1 cellular context compared by ENCODE assay signal in the genomic region with DNA sequence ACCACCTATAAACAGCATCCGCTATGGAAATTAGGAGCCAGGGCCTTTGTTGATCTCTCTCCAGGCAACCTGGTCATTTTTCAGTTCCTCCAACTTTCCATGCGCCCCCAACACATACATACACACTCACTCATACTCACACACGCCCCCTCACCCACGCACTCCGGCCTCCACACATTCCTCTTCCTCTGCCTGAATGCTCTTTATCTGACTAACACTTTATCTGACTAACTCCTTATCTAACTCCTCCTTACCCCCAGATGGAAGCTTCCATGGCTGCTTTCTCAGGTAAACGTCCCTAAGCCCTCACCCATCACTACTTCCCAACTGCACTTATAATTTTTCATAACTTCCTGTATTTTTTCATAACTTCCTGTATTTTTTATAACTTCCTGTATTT.
TF ChIP-seq lines count a peak whose summit lies in the region.

No MANE protein-coding gene starts in this region.

TF ChIP-seq in K562, 482 proteins besides CTCF, POLR2A, EP300 and RAD21 (continued from another document and continues in another):
- TF ChIP-seq, protein P1, sequence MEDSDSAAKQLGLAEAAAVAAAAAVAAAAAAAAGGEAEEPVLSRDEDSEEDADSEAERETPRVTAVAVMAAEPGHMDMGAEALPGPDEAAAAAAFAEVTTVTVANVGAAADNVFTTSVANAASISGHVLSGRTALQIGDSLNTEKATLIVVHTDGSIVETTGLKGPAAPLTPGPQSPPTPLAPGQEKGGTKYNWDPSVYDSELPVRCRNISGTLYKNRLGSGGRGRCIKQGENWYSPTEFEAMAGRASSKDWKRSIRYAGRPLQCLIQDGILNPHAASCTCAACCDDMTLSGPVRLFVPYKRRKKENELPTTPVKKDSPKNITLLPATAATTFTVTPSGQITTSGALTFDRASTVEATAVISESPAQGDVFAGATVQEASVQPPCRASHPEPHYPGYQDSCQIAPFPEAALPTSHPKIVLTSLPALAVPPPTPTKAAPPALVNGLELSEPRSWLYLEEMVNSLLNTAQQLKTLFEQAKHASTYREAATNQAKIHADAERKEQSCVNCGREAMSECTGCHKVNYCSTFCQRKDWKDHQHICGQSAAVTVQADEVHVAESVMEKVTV (CRISPR knock-in tag; IDR thresholded peaks at IDR 0.05): no peak
- TF ChIP-seq SPI1 (IDR thresholded peaks at IDR 0.05; ENCODE audit: borderline replicate concordance, low read depth, low read length) (0 out of 2 replicates have a peak, but pooled peaks have one; percentile 2), ZKSCAN8 (CRISPR knock-in tag; IDR thresholded peaks at IDR 0.05) (no peak), CBX3 (IDR thresholded peaks at IDR 0.05; ENCODE audit: borderline replicate concordance in 1 of 2, low read length in 2 of 2) (no peak; a peak in 1 of 3 replicates), MAZ (CRISPR knock-in tag; conservative IDR thresholded peaks at IDR 0.05 in 1 of 2, IDR thresholded peaks at IDR 0.05 in 1 of 2) (no peak), MYNN (IDR thresholded peaks at IDR 0.05) (no peak), MYNN (CRISPR knock-in tag; IDR thresholded peaks at IDR 0.05) (no peak), TCF3 (CRISPR knock-in tag; IDR thresholded peaks at IDR 0.05) (peak; percentile 56), SRF (CRISPR knock-in tag; IDR thresholded peaks at IDR 0.05) (no peak), MTA3 (IDR thresholded peaks at IDR 0.05; ENCODE audit: borderline replicate concordance) (no peak), FOXP1 (CRISPR knock-in tag; IDR thresholded peaks at IDR 0.05) (no peak), ZZZ3 (IDR thresholded peaks at IDR 0.05) (no peak), ZNF134 (CRISPR knock-in tag; conservative IDR thresholded peaks at IDR 0.05) (no peak), RB1 (IDR thresholded peaks at IDR 0.05; ENCODE audit: low read depth) (no peak), KLF10 (CRISPR knock-in tag; IDR thresholded peaks at IDR 0.05) (no peak), RFX1 (IDR thresholded peaks at IDR 0.05) (peak; percentile 43; the same call in 1 of the 2 replicates), ASH1L (IDR thresholded peaks at IDR 0.05; ENCODE audit: borderline replicate concordance, low read depth, partially characterized antibody) (no peak), ZNF316 (IDR thresholded peaks at IDR 0.05) (no peak), CBFA2T2 (conservative IDR thresholded peaks at IDR 0.05) (peak; percentile 81), HDAC3 (IDR thresholded peaks at IDR 0.05; ENCODE audit: borderline replicate concordance, partially characterized antibody) (peak; percentile 19), MYC (IDR thresholded peaks at IDR 0.05; ENCODE audit: low read depth, low read length) (peak; percentile 17; the same call in 1 of the 2 replicates), MYC (CRISPR knock-in tag; IDR thresholded peaks at IDR 0.05; ENCODE audit: borderline replicate concordance, low read depth) (no peak), SUPT5H (IDR thresholded peaks at IDR 0.05) (peak; percentile 45; the same call in 1 of the 2 replicates), ZNF24 (IDR thresholded peaks at IDR 0.05) (no peak), ARID1B (IDR thresholded peaks at IDR 0.05) (peak; percentile 91), HOXB6 (CRISPR knock-in tag; IDR thresholded peaks at IDR 0.05; ENCODE audit: borderline replicate concordance) (no peak), MEIS2 (IDR thresholded peaks at IDR 0.05; ENCODE audit: partially characterized antibody) (no peak)
- TF ChIP-seq, protein P2, sequence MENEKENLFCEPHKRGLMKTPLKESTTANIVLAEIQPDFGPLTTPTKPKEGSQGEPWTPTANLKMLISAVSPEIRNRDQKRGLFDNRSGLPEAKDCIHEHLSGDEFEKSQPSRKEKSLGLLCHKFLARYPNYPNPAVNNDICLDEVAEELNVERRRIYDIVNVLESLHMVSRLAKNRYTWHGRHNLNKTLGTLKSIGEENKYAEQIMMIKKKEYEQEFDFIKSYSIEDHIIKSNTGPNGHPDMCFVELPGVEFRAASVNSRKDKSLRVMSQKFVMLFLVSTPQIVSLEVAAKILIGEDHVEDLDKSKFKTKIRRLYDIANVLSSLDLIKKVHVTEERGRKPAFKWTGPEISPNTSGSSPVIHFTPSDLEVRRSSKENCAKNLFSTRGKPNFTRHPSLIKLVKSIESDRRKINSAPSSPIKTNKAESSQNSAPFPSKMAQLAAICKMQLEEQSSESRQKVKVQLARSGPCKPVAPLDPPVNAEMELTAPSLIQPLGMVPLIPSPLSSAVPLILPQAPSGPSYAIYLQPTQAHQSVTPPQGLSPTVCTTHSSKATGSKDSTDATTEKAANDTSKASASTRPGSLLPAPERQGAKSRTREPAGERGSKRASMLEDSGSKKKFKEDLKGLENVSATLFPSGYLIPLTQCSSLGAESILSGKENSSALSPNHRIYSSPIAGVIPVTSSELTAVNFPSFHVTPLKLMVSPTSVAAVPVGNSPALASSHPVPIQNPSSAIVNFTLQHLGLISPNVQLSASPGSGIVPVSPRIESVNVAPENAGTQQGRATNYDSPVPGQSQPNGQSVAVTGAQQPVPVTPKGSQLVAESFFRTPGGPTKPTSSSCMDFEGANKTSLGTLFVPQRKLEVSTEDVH (IDR thresholded peaks at IDR 0.05; ENCODE audit: low read depth, partially characterized antibody): peak; percentile 33
- TF ChIP-seq, protein P3, sequence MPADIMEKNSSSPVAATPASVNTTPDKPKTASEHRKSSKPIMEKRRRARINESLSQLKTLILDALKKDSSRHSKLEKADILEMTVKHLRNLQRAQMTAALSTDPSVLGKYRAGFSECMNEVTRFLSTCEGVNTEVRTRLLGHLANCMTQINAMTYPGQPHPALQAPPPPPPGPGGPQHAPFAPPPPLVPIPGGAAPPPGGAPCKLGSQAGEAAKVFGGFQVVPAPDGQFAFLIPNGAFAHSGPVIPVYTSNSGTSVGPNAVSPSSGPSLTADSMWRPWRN (IDR thresholded peaks at IDR 0.05; ENCODE audit: low read depth): no peak
- TF ChIP-seq, protein P4, sequence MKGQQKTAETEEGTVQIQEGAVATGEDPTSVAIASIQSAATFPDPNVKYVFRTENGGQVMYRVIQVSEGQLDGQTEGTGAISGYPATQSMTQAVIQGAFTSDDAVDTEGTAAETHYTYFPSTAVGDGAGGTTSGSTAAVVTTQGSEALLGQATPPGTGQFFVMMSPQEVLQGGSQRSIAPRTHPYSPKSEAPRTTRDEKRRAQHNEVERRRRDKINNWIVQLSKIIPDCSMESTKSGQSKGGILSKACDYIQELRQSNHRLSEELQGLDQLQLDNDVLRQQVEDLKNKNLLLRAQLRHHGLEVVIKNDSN (CRISPR knock-in tag; IDR thresholded peaks at IDR 0.05): no peak
- TF ChIP-seq, protein P5, sequence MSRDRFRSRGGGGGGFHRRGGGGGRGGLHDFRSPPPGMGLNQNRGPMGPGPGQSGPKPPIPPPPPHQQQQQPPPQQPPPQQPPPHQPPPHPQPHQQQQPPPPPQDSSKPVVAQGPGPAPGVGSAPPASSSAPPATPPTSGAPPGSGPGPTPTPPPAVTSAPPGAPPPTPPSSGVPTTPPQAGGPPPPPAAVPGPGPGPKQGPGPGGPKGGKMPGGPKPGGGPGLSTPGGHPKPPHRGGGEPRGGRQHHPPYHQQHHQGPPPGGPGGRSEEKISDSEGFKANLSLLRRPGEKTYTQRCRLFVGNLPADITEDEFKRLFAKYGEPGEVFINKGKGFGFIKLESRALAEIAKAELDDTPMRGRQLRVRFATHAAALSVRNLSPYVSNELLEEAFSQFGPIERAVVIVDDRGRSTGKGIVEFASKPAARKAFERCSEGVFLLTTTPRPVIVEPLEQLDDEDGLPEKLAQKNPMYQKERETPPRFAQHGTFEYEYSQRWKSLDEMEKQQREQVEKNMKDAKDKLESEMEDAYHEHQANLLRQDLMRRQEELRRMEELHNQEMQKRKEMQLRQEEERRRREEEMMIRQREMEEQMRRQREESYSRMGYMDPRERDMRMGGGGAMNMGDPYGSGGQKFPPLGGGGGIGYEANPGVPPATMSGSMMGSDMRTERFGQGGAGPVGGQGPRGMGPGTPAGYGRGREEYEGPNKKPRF (IDR thresholded peaks at IDR 0.05; ENCODE audit: low read depth, low read length): no peak
- TF ChIP-seq, protein P6, sequence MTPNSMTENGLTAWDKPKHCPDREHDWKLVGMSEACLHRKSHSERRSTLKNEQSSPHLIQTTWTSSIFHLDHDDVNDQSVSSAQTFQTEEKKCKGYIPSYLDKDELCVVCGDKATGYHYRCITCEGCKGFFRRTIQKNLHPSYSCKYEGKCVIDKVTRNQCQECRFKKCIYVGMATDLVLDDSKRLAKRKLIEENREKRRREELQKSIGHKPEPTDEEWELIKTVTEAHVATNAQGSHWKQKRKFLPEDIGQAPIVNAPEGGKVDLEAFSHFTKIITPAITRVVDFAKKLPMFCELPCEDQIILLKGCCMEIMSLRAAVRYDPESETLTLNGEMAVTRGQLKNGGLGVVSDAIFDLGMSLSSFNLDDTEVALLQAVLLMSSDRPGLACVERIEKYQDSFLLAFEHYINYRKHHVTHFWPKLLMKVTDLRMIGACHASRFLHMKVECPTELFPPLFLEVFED (CRISPR knock-in tag; conservative IDR thresholded peaks at IDR 0.05): no peak
- TF ChIP-seq, protein P7, sequence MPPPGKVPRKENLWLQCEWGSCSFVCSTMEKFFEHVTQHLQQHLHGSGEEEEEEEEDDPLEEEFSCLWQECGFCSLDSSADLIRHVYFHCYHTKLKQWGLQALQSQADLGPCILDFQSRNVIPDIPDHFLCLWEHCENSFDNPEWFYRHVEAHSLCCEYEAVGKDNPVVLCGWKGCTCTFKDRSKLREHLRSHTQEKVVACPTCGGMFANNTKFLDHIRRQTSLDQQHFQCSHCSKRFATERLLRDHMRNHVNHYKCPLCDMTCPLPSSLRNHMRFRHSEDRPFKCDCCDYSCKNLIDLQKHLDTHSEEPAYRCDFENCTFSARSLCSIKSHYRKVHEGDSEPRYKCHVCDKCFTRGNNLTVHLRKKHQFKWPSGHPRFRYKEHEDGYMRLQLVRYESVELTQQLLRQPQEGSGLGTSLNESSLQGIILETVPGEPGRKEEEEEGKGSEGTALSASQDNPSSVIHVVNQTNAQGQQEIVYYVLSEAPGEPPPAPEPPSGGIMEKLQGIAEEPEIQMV (tag; conservative IDR thresholded peaks at IDR 0.05; ENCODE audit: low read depth): no peak
- TF ChIP-seq, protein P8, sequence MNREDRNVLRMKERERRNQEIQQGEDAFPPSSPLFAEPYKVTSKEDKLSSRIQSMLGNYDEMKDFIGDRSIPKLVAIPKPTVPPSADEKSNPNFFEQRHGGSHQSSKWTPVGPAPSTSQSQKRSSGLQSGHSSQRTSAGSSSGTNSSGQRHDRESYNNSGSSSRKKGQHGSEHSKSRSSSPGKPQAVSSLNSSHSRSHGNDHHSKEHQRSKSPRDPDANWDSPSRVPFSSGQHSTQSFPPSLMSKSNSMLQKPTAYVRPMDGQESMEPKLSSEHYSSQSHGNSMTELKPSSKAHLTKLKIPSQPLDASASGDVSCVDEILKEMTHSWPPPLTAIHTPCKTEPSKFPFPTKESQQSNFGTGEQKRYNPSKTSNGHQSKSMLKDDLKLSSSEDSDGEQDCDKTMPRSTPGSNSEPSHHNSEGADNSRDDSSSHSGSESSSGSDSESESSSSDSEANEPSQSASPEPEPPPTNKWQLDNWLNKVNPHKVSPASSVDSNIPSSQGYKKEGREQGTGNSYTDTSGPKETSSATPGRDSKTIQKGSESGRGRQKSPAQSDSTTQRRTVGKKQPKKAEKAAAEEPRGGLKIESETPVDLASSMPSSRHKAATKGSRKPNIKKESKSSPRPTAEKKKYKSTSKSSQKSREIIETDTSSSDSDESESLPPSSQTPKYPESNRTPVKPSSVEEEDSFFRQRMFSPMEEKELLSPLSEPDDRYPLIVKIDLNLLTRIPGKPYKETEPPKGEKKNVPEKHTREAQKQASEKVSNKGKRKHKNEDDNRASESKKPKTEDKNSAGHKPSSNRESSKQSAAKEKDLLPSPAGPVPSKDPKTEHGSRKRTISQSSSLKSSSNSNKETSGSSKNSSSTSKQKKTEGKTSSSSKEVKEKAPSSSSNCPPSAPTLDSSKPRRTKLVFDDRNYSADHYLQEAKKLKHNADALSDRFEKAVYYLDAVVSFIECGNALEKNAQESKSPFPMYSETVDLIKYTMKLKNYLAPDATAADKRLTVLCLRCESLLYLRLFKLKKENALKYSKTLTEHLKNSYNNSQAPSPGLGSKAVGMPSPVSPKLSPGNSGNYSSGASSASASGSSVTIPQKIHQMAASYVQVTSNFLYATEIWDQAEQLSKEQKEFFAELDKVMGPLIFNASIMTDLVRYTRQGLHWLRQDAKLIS (CRISPR knock-in tag; IDR thresholded peaks at IDR 0.05): no peak
- TF ChIP-seq, protein P9, sequence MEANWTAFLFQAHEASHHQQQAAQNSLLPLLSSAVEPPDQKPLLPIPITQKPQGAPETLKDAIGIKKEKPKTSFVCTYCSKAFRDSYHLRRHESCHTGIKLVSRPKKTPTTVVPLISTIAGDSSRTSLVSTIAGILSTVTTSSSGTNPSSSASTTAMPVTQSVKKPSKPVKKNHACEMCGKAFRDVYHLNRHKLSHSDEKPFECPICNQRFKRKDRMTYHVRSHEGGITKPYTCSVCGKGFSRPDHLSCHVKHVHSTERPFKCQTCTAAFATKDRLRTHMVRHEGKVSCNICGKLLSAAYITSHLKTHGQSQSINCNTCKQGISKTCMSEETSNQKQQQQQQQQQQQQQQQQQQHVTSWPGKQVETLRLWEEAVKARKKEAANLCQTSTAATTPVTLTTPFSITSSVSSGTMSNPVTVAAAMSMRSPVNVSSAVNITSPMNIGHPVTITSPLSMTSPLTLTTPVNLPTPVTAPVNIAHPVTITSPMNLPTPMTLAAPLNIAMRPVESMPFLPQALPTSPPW (CRISPR knock-in tag; IDR thresholded peaks at IDR 0.05): no peak
- TF ChIP-seq, protein P10, sequence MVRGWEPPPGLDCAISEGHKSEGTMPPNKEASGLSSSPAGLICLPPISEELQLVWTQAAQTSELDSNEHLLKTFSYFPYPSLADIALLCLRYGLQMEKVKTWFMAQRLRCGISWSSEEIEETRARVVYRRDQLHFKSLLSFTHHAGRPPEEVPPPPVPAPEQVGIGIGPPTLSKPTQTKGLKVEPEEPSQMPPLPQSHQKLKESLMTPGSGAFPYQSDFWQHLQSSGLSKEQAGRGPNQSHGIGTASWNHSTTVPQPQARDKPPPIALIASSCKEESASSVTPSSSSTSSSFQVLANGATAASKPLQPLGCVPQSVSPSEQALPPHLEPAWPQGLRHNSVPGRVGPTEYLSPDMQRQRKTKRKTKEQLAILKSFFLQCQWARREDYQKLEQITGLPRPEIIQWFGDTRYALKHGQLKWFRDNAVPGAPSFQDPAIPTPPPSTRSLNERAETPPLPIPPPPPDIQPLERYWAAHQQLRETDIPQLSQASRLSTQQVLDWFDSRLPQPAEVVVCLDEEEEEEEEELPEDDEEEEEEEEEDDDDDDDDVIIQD (CRISPR knock-in tag; IDR thresholded peaks at IDR 0.05): no peak
- TF ChIP-seq, protein P11, sequence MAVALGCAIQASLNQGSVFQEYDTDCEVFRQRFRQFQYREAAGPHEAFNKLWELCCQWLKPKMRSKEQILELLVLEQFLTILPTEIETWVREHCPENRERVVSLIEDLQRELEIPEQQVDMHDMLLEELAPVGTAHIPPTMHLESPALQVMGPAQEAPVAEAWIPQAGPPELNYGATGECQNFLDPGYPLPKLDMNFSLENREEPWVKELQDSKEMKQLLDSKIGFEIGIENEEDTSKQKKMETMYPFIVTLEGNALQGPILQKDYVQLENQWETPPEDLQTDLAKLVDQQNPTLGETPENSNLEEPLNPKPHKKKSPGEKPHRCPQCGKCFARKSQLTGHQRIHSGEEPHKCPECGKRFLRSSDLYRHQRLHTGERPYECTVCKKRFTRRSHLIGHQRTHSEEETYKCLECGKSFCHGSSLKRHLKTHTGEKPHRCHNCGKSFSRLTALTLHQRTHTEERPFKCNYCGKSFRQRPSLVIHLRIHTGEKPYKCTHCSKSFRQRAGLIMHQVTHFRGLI (CRISPR knock-in tag; IDR thresholded peaks at IDR 0.05): no peak
